In the genomic region with DNA sequence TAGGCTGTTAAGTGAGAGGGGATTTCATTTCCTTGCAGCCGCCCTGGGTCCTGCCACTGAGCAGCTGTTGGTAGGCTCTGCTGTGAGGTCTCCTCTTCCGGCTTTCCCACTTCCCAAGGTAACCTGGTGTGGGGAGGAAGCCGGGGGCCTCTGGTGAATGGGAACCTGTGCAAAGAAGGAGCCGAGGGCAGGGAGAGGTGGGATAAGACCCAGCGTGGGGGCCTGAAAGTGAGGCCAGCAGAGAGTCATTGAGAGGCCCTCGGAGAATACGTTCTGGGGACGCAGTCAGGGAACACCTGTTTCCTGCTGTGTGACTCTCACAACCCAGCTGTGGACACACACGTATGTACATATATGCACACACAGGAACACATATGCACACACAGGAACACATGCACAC, we compare ENCODE assay signal across 10 cellular contexts.
DNase-seq lines count a peak whose midpoint lies in the region; ATAC-seq, FAIRE-seq and TF ChIP-seq lines count a peak whose summit lies in the region.
"Had no signal": no experiment of that assay in that cellular context is flagged by ENCODE, and none has a peak within 500 bp of the region (broad histone marks: within the 10 kb centered on the region; RNA-seq: fewer than 3 reads in every experiment).

No MANE protein-coding gene starts in this region.

- no peaks in the 10 kb centered on the region for H3K9me3 ChIP-seq in CD4-positive, alpha-beta T cell (ENCODE audit: control insufficient read depth, low read length)
- H3K9me3 ChIP-seq in HUES64 (ENCODE audit: insufficient read depth, low read depth, low read length) (no peaks in the 10 kb centered on the region), neuronal stem cell (replicated peaks in 1 of 2; ENCODE audit: control insufficient read depth in 2 of 2, insufficient read depth in 1 of 2, low read depth in 1 of 2, low read length in 2 of 2) (no peaks in the 10 kb centered on the region), HepG2 (ENCODE audit: low read length) (no peaks in the 10 kb centered on the region)

- H4K8ac ChIP-seq in neuronal stem cell (ENCODE audit: low read depth, low read length) = no peak overlapping the region

- H3K79me2 ChIP-seq in HepG2 (ENCODE audit: insufficient read depth, low read length) = no peaks in the 10 kb centered on the region

- intact Hi-C loops in CD4-positive, alpha-beta T cell (cut with DNase I, micrococcal nuclease) = loop anchor here (2.0 to 10.0 kb wide), 5 partner anchors 107 to 1918 kb away; no protein-coding TSS in a partner anchor
- intact Hi-C loops in HepG2 (cut with micrococcal nuclease; ENCODE audit: unreplicated experiment) = no loop called here

- H4K20me1 ChIP-seq in HepG2 (ENCODE audit: insufficient read depth, low read length) = no peaks in the 10 kb centered on the region

- no peaks in the 10 kb centered on the region for H3K36me3 Mint-ChIP-seq in CD4-positive, alpha-beta T cell (ENCODE audit: low read depth)
- H3K36me3 Mint-ChIP-seq in chondrocyte (ENCODE audit: low read depth) = no peaks in the 10 kb centered on the region

- no peak for TF ChIP-seq POLR2A in HepG2 (IDR thresholded peaks at IDR 0.05; ENCODE audit: insufficient read depth in 1 of 2, low read depth in 2 of 2, low read length in 2 of 2)

- H3K14ac ChIP-seq in neuronal stem cell (ENCODE audit: low read length) = no peak overlapping the region

- H2BK15ac ChIP-seq in neuronal stem cell (ENCODE audit: low read length) = no peak overlapping the region

- H2AK5ac ChIP-seq in neuronal stem cell (ENCODE audit: low read depth, low read length) = peak overlapping the region; percentile 24

- no peak for ATAC-seq in CD4-positive, alpha-beta T cell (ENCODE audit: poor library complexity)
- ATAC-seq in GM21529 (IDR thresholded peaks at IDR 0.05; ENCODE audit: unreplicated experiment) (no peak), HepG2 (no peak)

- no peak overlapping the region for H3K4me3 Mint-ChIP-seq in CD4-positive, alpha-beta T cell
- no peak overlapping the region for H3K4me3 Mint-ChIP-seq in chondrocyte (ENCODE audit: unreplicated experiment)

- H3K4me3 ChIP-seq in HUES64 (ENCODE audit: low read length) (no peak overlapping the region), neuronal stem cell (ENCODE audit: low read length in 2 of 2) (no peak overlapping the region), HepG2 (replicated peaks in 1 of 3; ENCODE audit: insufficient read depth in 1 of 3, low read depth in 2 of 3, low read length in 3 of 3) (no peak overlapping the region)

- POLR2A ChIA-PET in CD4-positive, alpha-beta T cell (lab: Charles Lee) = interaction anchor here (3.8 kb wide), 1 partner anchor 118 kb away, joined by 32 read pairs; the partner anchor contains the start of genes FAM217B and PPP1R3D
- POLR2A ChIA-PET in HepG2 (lab: Yijun Ruan, JAX) = no interaction called here

- peak overlapping the region; percentile 79 for H2BK5ac ChIP-seq in neuronal stem cell (ENCODE audit: low read length)

- no peaks in the 10 kb centered on the region for H3K9me3 Mint-ChIP-seq in CD4-positive, alpha-beta T cell
- H3K9me3 Mint-ChIP-seq in chondrocyte (ENCODE audit: low read depth) = no peaks in the 10 kb centered on the region

- no peak for DNase-seq in CD4-positive, alpha-beta T cell
- DNase-seq in chondrocyte (ENCODE audit: low spot score) (no peak), neuronal stem cell (ENCODE audit: low spot score) (no peak), mucosa of gallbladder (ENCODE audit: low spot score) (no peak), HepG2 (ENCODE audit: low spot score) (no peak), NOMO-1 treated with DMSO at 0.1 percent for 48 hours (lab: John Stamatoyannopoulos, UW; ENCODE audit: unreplicated experiment) (no peak)
- DNase-seq: cortex of kidney, T-helper 9 cell had no signal

- TF ChIP-seq CTCF in CD4-positive, alpha-beta T cell (IDR thresholded peaks at IDR 0.05) = no peak
- no peak for TF ChIP-seq CTCF in chondrocyte (IDR thresholded peaks at IDR 0.05)
- TF ChIP-seq CTCF in HepG2 (CRISPR knock-in tag; IDR thresholded peaks at IDR 0.05) = no peak

- H3K9ac ChIP-seq in HUES64 (ENCODE audit: low read depth, low read length) = peak overlapping the region; percentile 17; the same call in 1 of the 2 replicates
- H3K9ac ChIP-seq in neuronal stem cell (ENCODE audit: low read depth, low read length, poor library complexity) = no peak overlapping the region
- H3K9ac ChIP-seq in HepG2 (ENCODE audit: insufficient read depth, low read depth, low read length) = no peak overlapping the region

- CTCF ChIA-PET in CD4-positive, alpha-beta T cell (lab: Charles Lee) = interaction anchor here (3.2 kb wide), 1 partner anchor 205 kb away, joined by 20 read pairs; no protein-coding TSS in a partner anchor
- CTCF ChIA-PET in HepG2 (lab: Yijun Ruan, JAX; ENCODE audit: low intra/inter-chr PET ratio, low total read pairs) = no interaction called here

- peak overlapping the region; percentile 82 for H2AFZ ChIP-seq in neuronal stem cell (ENCODE audit: low read length)
- no peak overlapping the region for H2AFZ ChIP-seq in HepG2 (ENCODE audit: low read length)

- no peaks in the 10 kb centered on the region for H3K27me3 ChIP-seq in CD4-positive, alpha-beta T cell (ENCODE audit: control insufficient read depth, insufficient read depth, low read length)
- no peaks in the 10 kb centered on the region for H3K27me3 ChIP-seq in HUES64 (ENCODE audit: insufficient read depth, low read length)
- H3K27me3 ChIP-seq in neuronal stem cell (ENCODE audit: control insufficient read depth in 3 of 3, insufficient read depth in 3 of 3, low read depth in 1 of 3, low read length in 3 of 3) = no peaks in the 10 kb centered on the region
- peaks cover 8 to 59% of the 10 kb centered on the region in 2 experiments; a peak in 4 of 5 replicates for H3K27me3 ChIP-seq in HepG2 (ENCODE audit: control insufficient read depth in 1 of 2, insufficient read depth in 2 of 2, low read length in 2 of 2)

- H4K91ac ChIP-seq in neuronal stem cell (ENCODE audit: low read depth, low read length, poor library complexity) = no peak overlapping the region

- no peak overlapping the region for H3K4ac ChIP-seq in neuronal stem cell (ENCODE audit: low read length)

- no peak overlapping the region for H3K23ac ChIP-seq in neuronal stem cell (ENCODE audit: low read depth, low read length, poor library complexity)

- no peaks in the 10 kb centered on the region for H3K79me1 ChIP-seq in neuronal stem cell (ENCODE audit: low read depth, low read length)

- TF ChIP-seq EP300 in HepG2 (IDR thresholded peaks at IDR 0.05; ENCODE audit: low read depth in 2 of 2, low read length in 2 of 2) (no peak), HepG2 (CRISPR knock-in tag; IDR thresholded peaks at IDR 0.05; ENCODE audit: borderline replicate concordance) (no peak)

- H3K4me1 Mint-ChIP-seq in CD4-positive, alpha-beta T cell (ENCODE audit: low read depth) = peaks cover 55% of the 10 kb centered on the region
- peaks cover 42% of the 10 kb centered on the region for H3K4me1 Mint-ChIP-seq in chondrocyte (ENCODE audit: low read depth)

- peak overlapping the region; percentile 89 for H3K27ac Mint-ChIP-seq in CD4-positive, alpha-beta T cell
- H3K27ac Mint-ChIP-seq in chondrocyte (ENCODE audit: unreplicated experiment) = peak overlapping the region; percentile 29

- no peak overlapping the region for H3K4me2 ChIP-seq in neuronal stem cell (ENCODE audit: insufficient read depth, low read length, poor library complexity, severe bottlenecking)
- H3K4me2 ChIP-seq in HepG2 (ENCODE audit: low read depth, low read length) = no peak overlapping the region

- no peak overlapping the region for H2BK120ac ChIP-seq in neuronal stem cell (ENCODE audit: low read depth, low read length)

- no peak for TF ChIP-seq RAD21 in HepG2 (CRISPR knock-in tag; IDR thresholded peaks at IDR 0.05)

- H3K27ac ChIP-seq in CD4-positive, alpha-beta T cell (ENCODE audit: low read depth, low read length) = no peak overlapping the region
- H3K27ac ChIP-seq in HUES64 (ENCODE audit: low read depth, low read length) (peak overlapping the region; percentile 42), neuronal stem cell (replicated peaks; ENCODE audit: low read length) (no peak overlapping the region), HepG2 (ENCODE audit: extremely low read length, insufficient read depth, low read length) (no peak overlapping the region)

- H3K4me1 ChIP-seq in HUES64 (ENCODE audit: insufficient read depth, low read length) (peaks cover 12% of the 10 kb centered on the region), neuronal stem cell (ENCODE audit: control insufficient read depth in 2 of 2, insufficient read depth in 1 of 2, low read depth in 1 of 2, low read length in 2 of 2) (peaks cover 3 to 9% of the 10 kb centered on the region in 2 donors), HepG2 (ENCODE audit: insufficient read depth, low read length) (peaks cover under 1% of the 10 kb centered on the region; the same call in 1 of the 2 replicates)

- 82% methylated on average over 9 of the region's 9 CpGs for WGBS in HUES64
- WGBS in neuronal stem cell (ENCODE audit: extremely low coverage in 2 of 2, insufficient read length in 2 of 2, insufficient replicate concordance in 1 of 2), 2 donors = no CpG with 5 or more reads among the region's 9 CpGs
- 32% methylated on average over 9 of the region's 9 CpGs for WGBS in HepG2 (ENCODE audit: low lambda C conversion rate)

- H3K36me3 ChIP-seq in HUES64 (ENCODE audit: insufficient read depth, low read length) = no peaks in the 10 kb centered on the region
- no peaks in the 10 kb centered on the region for H3K36me3 ChIP-seq in neuronal stem cell (replicated peaks in 1 of 2; ENCODE audit: control insufficient read depth in 2 of 2, insufficient read depth in 2 of 2, low read length in 2 of 2)
- H3K36me3 ChIP-seq in HepG2 (replicated peaks in 1 of 2; ENCODE audit: control insufficient read depth in 1 of 2, insufficient read depth in 2 of 2, low read length in 2 of 2) = no peaks in the 10 kb centered on the region

- no TSS peak for BruUV-seq in HepG2 (replicated peaks; lab: Mats Ljungman, UMichigan)

- in situ Hi-C loops in HepG2 (cut with HindIII; ENCODE audit: extremely low pct_ligation_motif_present, low pct_unique_long_range_greater_than_20kb) = loop anchor here (10.0 to 25.0 kb wide), 2 partner anchors 1066 to 1828 kb away; no protein-coding TSS in a partner anchor

- no peaks in the 10 kb centered on the region for H3K27me3 Mint-ChIP-seq in CD4-positive, alpha-beta T cell
- H3K27me3 Mint-ChIP-seq in chondrocyte (ENCODE audit: low read depth) = no peaks in the 10 kb centered on the region

- H3K18ac ChIP-seq in neuronal stem cell (ENCODE audit: low read length) = peak overlapping the region; percentile 11

- no peak for FAIRE-seq in HepG2 (lab: Jason Lieb, UNC)

- H2BK12ac ChIP-seq in neuronal stem cell (ENCODE audit: low read length) = no peak overlapping the region

TF ChIP-seq in HepG2, 621 proteins besides CTCF, POLR2A, EP300 and RAD21 (continues in another document):
- TF ChIP-seq DNMT1 (CRISPR knock-in tag; IDR thresholded peaks at IDR 0.05) = no peak
- no peak for TF ChIP-seq ZFP36 (IDR thresholded peaks at IDR 0.05; ENCODE audit: borderline replicate concordance, low read depth, low read length, partially characterized antibody)
